24 cellular contexts compared by ENCODE assay signal in genomic region chr10:125550362-125550761, GRCh38.
"Had no signal": no experiment of that assay in that cellular context is flagged by ENCODE, and none has a peak within 500 bp of the region (broad histone marks: within the 10 kb centered on the region; RNA-seq: fewer than 3 reads in every experiment).

No MANE protein-coding gene starts in this region.

- DNase-seq: activated CD4-positive, alpha-beta memory T cell treated with anti-CD3 and anti-CD28 coated beads, Interleukin-2, amount 10 ng/mL, durations not matched to agents 7 days and 5 days; activated CD4-positive, alpha-beta T cell treated with anti-CD3 and anti-CD28 coated beads, Interleukin-2, amount 10 ng/mL, durations not matched to agents 24 days and 14 days; activated effector memory CD4-positive, alpha-beta T cell treated with Interleukin-2 at 50 U/mL for 16 hours; activated naive CD4-positive, alpha-beta T cell treated with anti-CD3 and anti-CD28 coated beads for 36 hours; activated naive CD8-positive, alpha-beta T cell treated with anti-CD3 and anti-CD28 coated beads, Interleukin-2, amount 10 ng/mL, durations not matched to agents 7 days and 5 days; activated T-cell treated with anti-CD3 and anti-CD28 coated beads, Interleukin-2, amount 50 U/mL, for 72 hours; amygdala; cortex of kidney; effector CD4-positive, alpha-beta T cell; erythroblast; hippocampal formation; left ventricle myocardium superior; ovary; stimulated activated CD4-positive, alpha-beta T cell treated with anti-CD3 and anti-CD28 coated beads, Interleukin-12 subunit alpha, Interleukin-12 subunit beta, amount 100 ng/mL, for 4 hours; stimulated activated CD4-positive, alpha-beta T cell treated with anti-CD3 and anti-CD28 coated beads, Interleukin-4, amount 100 ng/mL, for 4 hours; stimulated activated naive CD8-positive, alpha-beta T cell treated with anti-CD3 and anti-CD28 coated beads, Interleukin-15, Interleukin-2, amounts not matched to agents 100 U/mL and 50 U/mL, for 24 hours; upper lobe of left lung had no signal

- H3K36me3 ChIP-seq: cardiac muscle cell, neutrophil, ovary, prostate gland, right atrium auricular region, upper lobe of left lung had no signal

- H3K27me3 ChIP-seq: cardiac muscle cell, neutrophil, ovary, right atrium auricular region, upper lobe of left lung had no signal

- FAIRE-seq: endometrium, frontal cortex had no signal

- H3K4me3 ChIP-seq: cardiac muscle cell, ovary, prostate gland, right atrium auricular region, upper lobe of left lung had no signal

- ATAC-seq: activated T-cell treated with anti-CD3 and anti-CD28 coated beads, Interleukin-2, amount 50 U/mL, for 72 hours; left ventricle myocardium superior; natural killer cell treated with Interleukin-12 subunit alpha and Interleukin-12 subunit beta and Interleukin-15 and Interleukin-18, amount 100 ng/mL, for 72 hours; stimulated activated naive CD8-positive, alpha-beta T cell treated with anti-CD3 and anti-CD28 coated beads, Interleukin-15, Interleukin-2, amounts not matched to agents 100 U/mL and 50 U/mL, for 24 hours had no signal

- H3K9me3 ChIP-seq: neutrophil, prostate gland had no signal

- H3K27ac ChIP-seq: cardiac muscle cell, neutrophil, ovary, prostate gland, right atrium auricular region, upper lobe of left lung had no signal

- H3K4me1 ChIP-seq: prostate gland, right atrium auricular region, upper lobe of left lung had no signal
